Comparison of ENCODE assay signal across 1 cellular context in the genomic region with DNA sequence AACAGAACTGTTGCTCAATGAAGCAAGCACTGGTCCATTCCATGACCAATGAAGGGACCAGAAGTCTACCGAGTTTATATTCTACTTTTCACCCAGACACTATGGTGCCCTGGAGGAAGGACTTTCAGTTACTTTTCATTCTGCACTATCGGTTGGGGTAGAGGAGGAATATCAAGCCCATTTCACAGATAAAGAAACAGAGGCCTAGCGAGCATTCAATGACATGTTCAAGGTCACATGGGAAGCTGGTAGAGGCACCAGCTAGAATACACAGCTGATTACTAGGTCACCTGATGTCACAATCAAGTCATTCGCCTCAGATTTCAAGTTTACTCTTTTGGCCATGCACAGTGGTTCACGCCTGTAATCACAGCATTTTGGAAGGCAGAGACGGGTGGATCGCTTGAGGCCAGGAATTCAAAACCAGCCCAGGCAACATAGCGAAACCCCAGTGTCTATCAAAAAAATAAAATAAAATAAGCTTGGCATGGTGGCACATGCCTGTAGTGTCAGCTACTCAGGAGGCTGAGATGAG.
TF ChIP-seq lines count a peak whose summit lies in the region.

No MANE protein-coding gene starts in this region.

TF ChIP-seq in endothelial cell of umbilical vein, 7 proteins besides CTCF, POLR2A, EP300 and RAD21:
- TF ChIP-seq POLR2AphosphoS5 (IDR thresholded peaks at IDR 0.05; ENCODE audit: insufficient read depth, low read depth, low read length): no peak
- no peak for TF ChIP-seq MYC (IDR thresholded peaks at IDR 0.05; ENCODE audit: low read depth, low read length)
- TF ChIP-seq MAX (IDR thresholded peaks at IDR 0.05; ENCODE audit: insufficient read depth, insufficient read length): no peak
- TF ChIP-seq FOS (IDR thresholded peaks at IDR 0.05; ENCODE audit: borderline replicate concordance, insufficient read depth, low read length): no peak
- TF ChIP-seq GATA2 (IDR thresholded peaks at IDR 0.05; ENCODE audit: insufficient read depth, insufficient read length, low read depth, low read length): no peak
- TF ChIP-seq EZH2 (IDR thresholded peaks at IDR 0.05; ENCODE audit: borderline replicate concordance, low read depth, low read length, severe bottlenecking): no peak
- no peak for TF ChIP-seq JUN (IDR thresholded peaks at IDR 0.05; ENCODE audit: borderline replicate concordance, insufficient read depth, insufficient read length, low read depth)
